Comparison of ENCODE assay signal across 10 cellular contexts in the genomic region with DNA sequence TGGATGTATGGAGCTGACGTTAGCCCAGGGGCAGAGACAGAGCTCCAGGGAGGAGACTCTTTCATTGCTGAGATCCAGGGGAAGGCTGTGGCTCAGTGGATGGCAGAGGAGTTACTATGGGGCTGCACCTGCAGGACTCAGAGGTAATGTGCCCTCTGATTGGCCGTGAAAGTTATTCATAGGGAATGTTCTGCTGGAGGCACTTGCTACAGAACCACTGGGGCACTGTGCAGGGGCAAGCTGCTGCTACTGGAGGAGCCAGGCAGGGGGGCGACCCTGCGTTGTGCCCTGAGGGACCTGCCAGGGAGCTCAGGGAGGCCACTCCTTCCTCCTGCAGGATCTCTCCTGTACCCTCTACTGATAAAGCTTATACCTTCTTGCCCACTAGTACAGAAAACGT.
"Had no signal": no experiment of that assay in that cellular context is flagged by ENCODE, and none has a peak within 500 bp of the region (broad histone marks: within the 10 kb centered on the region; RNA-seq: fewer than 3 reads in every experiment).

No MANE protein-coding gene starts in this region.

- DNase-seq: central memory CD4-positive, alpha-beta T cell; effector memory CD4-positive, alpha-beta T cell; hypothalamus; immature natural killer cell; left colon; occipital lobe; stimulated activated CD4-positive, alpha-beta T cell treated with anti-CD3 and anti-CD28 coated beads, Interleukin-4, amount 100 ng/mL, for 1 hour; tibial artery had no signal

- ATAC-seq: activated CD4-positive, CD25-positive, alpha-beta regulatory T cell treated with anti-CD3 and anti-CD28 coated beads, Interleukin-2, amount 50 U/mL, for 24 hours; left colon; natural killer cell treated with Interleukin-12 subunit alpha and Interleukin-12 subunit beta and Interleukin-15 and Interleukin-18, amount 100 ng/mL, for 72 hours had no signal
